7 cellular contexts compared by ENCODE assay signal in the genomic region with DNA sequence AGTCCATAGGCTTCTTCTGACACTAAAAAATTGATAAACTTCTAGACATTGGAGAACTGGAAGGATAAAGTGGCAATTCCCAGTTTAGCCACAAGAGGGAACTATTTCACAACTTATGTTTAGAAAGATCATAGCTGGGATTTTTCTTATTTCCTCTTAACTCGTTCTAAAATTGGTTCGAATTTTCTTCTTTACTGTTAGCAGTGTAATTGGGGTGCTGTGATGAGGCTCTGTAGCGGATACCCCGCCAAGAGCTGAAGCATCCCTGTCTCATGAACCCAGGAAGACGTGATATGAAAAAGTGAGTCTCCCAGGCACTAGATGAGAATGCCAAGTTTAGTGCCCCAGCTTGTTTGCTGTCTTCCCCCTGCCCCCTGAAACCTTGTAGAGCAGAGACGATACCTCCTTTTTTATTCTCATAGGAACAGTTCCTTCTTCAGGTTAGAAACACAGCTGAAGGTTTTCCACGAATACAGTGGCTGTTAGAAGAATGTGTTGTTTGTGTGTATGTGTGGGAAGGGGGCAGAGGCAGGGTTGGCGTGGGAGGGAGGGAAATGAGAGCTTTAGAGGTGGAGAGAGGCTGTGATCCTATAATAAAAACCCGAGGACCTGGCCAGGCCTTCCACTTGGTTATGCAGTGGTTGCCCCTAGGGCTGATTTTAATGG.
DNase-seq lines count a peak whose midpoint lies in the region; ATAC-seq and TF ChIP-seq lines count a peak whose summit lies in the region.

No MANE protein-coding gene starts in this region.

- no peaks in the 10 kb centered on the region for H4K20me1 ChIP-seq in OCI-LY1 (ENCODE audit: insufficient read depth, low read length)

- WGBS in aorta, 2 donors: 2 to 5% methylated on average over 9 of the region's 9 CpGs

- no peaks in the 10 kb centered on the region for H3F3A ChIP-seq in OCI-LY1 (ENCODE audit: insufficient read depth, low read length)

- peaks cover 25% of the 10 kb centered on the region for H3K4me1 Mint-ChIP-seq in chondrocyte (ENCODE audit: low read depth)

- no peak overlapping the region for H2AFZ ChIP-seq in OCI-LY1 (ENCODE audit: low read length)

- H3K9me3 ChIP-seq in OCI-LY1 (ENCODE audit: low read length) (no peaks in the 10 kb centered on the region), lower lobe of right lung (no peaks in the 10 kb centered on the region), aorta (ENCODE audit: control insufficient read depth, low read length) (no peaks in the 10 kb centered on the region)

- peaks cover 7% of the 10 kb centered on the region for H3K4me1 ChIP-seq in OCI-LY1 (ENCODE audit: insufficient read depth, low read length, severe bottlenecking)
- peaks cover 7% of the 10 kb centered on the region for H3K4me1 ChIP-seq in lower lobe of right lung
- H3K4me1 ChIP-seq in aorta (ENCODE audit: control insufficient read depth in 1 of 2, insufficient read depth in 2 of 2, low read length in 2 of 2): no peaks in the 10 kb centered on the region

- H3K27ac ChIP-seq in OCI-LY1 (ENCODE audit: low read depth, low read length, poor library complexity, severe bottlenecking): no peak overlapping the region
- no peak overlapping the region for H3K27ac ChIP-seq in lower lobe of right lung
- no peak overlapping the region for H3K27ac ChIP-seq in aorta (ENCODE audit: low read depth in 1 of 2, low read length in 2 of 2)

- ATAC-seq in HG02642 (IDR thresholded peaks at IDR 0.05; ENCODE audit: poor library complexity, unreplicated experiment) (peak; percentile 27), lower lobe of right lung (no peak), aorta (ENCODE audit: low FRiP score) (peak; percentile 53)

- DNase-seq in ELR (ENCODE audit: low read depth) (peak; percentile 67), chondrocyte (ENCODE audit: low spot score) (no peak), lower lobe of right lung (no peak), aorta (no peak)
- DNase-seq in stimulated activated naive CD4-positive, alpha-beta T cell treated with Interleukin-2 at 50 U/mL for 16 hours (lab: John Stamatoyannopoulos, UW): no peak

- H3K9ac ChIP-seq in OCI-LY1 (ENCODE audit: low read length): no peak overlapping the region

- peak overlapping the region; percentile 23 for H3K27ac Mint-ChIP-seq in chondrocyte (ENCODE audit: unreplicated experiment)

- H3K4me3 Mint-ChIP-seq in chondrocyte (ENCODE audit: unreplicated experiment): peak overlapping the region; percentile 66

- peaks cover 8% of the 10 kb centered on the region for H3K27me3 Mint-ChIP-seq in chondrocyte (ENCODE audit: low read depth)

- H3K36me3 ChIP-seq in OCI-LY1 (ENCODE audit: insufficient read depth, low read length) (no peaks in the 10 kb centered on the region), lower lobe of right lung (no peaks in the 10 kb centered on the region), aorta (ENCODE audit: control insufficient read depth in 1 of 2, insufficient read depth in 2 of 2, low read length in 1 of 2) (no peaks in the 10 kb centered on the region)

- no peaks in the 10 kb centered on the region for H3K36me3 Mint-ChIP-seq in chondrocyte (ENCODE audit: low read depth)

- intact Hi-C loops in lower lobe of right lung (cut with DNase I) (no loop called here), aorta (cut with DNase I) (loop anchor here (5.0 kb wide), 1 partner anchor 799 kb away; no protein-coding TSS in a partner anchor)

- no peaks in the 10 kb centered on the region for H3K9me3 Mint-ChIP-seq in chondrocyte (ENCODE audit: low read depth)

- TF ChIP-seq CTCF in OCI-LY1 (IDR thresholded peaks at IDR 0.05; ENCODE audit: low read length) (peak; percentile 93), chondrocyte (IDR thresholded peaks at IDR 0.05) (peak; percentile 99), lower lobe of right lung (IDR thresholded peaks at IDR 0.05) (peak; percentile 87)

- H3K4me3 ChIP-seq in OCI-LY1 (ENCODE audit: low read depth, low read length, poor library complexity, severe bottlenecking): no peak overlapping the region
- no peak overlapping the region for H3K4me3 ChIP-seq in lower lobe of right lung
- H3K4me3 ChIP-seq in aorta (ENCODE audit: low read length in 2 of 2): peak overlapping the region in 1 of 2 donors; percentile 15

- H3K79me2 ChIP-seq in OCI-LY1 (ENCODE audit: insufficient read depth, low read length): no peaks in the 10 kb centered on the region

- no peaks in the 10 kb centered on the region for H3K9me2 ChIP-seq in OCI-LY1 (ENCODE audit: low read depth, low read length)

- peak overlapping the region; percentile 53 for H3K4me2 ChIP-seq in OCI-LY1 (ENCODE audit: low read length)

- 0 out of 2 replicates have a peak, but pooled peaks cover 3% of the 10 kb centered on the region for H3K27me3 ChIP-seq in OCI-LY1 (ENCODE audit: insufficient read depth, low read length)
- H3K27me3 ChIP-seq in lower lobe of right lung (ENCODE audit: low read depth): no peaks in the 10 kb centered on the region
- H3K27me3 ChIP-seq in aorta (ENCODE audit: control insufficient read depth in 1 of 2, insufficient read depth in 2 of 2, low read length in 1 of 2): no peaks in the 10 kb centered on the region

Comparison
In these comparisons a context has a peak if more than half of its experiments do, and no peak if none do; other contexts are left out.
1. ATAC-seq: peak in HG02642 (single experiment) and aorta (single experiment); none in lower lobe of right lung (0 of 2).
2. Peak in every context shown above with its lines, with median percentiles within 50 percentile points of each other: CTCF ChIP-seq.